In genomic region chr2:30516166-30516565, GRCh38 we compare ENCODE assay signal across 20 cellular contexts.
"Had no signal": no experiment of that assay in that cellular context is flagged by ENCODE, and none has a peak within 500 bp of the region (broad histone marks: within the 10 kb centered on the region; RNA-seq: fewer than 3 reads in every experiment).

No MANE protein-coding gene starts in this region.

- ATAC-seq: foreskin keratinocyte, gastroesophageal sphincter, heart left ventricle, left lung, left ventricle myocardium superior, lower lobe of right lung had no signal

- H3K27ac ChIP-seq: coronary artery, dorsolateral prefrontal cortex, esophagus muscularis mucosa, foreskin keratinocyte, gastroesophageal sphincter, left lung, lower lobe of right lung had no signal

- H2AFZ ChIP-seq: hepatocyte had no signal

- H3K27me3 ChIP-seq: dorsolateral prefrontal cortex, esophagus muscularis mucosa, foreskin keratinocyte, gastroesophageal sphincter, heart left ventricle, hepatocyte, left lung had no signal

- H3K4me3 Mint-ChIP-seq: immature natural killer cell had no signal

- H3K4me3 ChIP-seq: coronary artery, dorsolateral prefrontal cortex, esophagus muscularis mucosa, gastroesophageal sphincter, heart left ventricle, hepatocyte, left lung, lower lobe of right lung had no signal

- H3K4me2 ChIP-seq: hepatocyte had no signal

- H3K4me1 ChIP-seq: foreskin keratinocyte had no signal

- H3K36me3 ChIP-seq: lower lobe of right lung had no signal

- H3K27ac Mint-ChIP-seq: immature natural killer cell had no signal

- DNase-seq: dermis blood vessel endothelial cell; dorsolateral prefrontal cortex; effector CD4-positive, alpha-beta T cell; effector memory CD4-positive, alpha-beta T cell; foreskin keratinocyte; heart left ventricle; hypothalamus; immature natural killer cell; islet precursor cell; kidney; kidney glomerular epithelial cell; left ventricle myocardium superior; lower lobe of right lung; mesenchymal stem cell; midbrain had no signal
